In genomic region chr16:4743217-4743897, GRCh38 we compare ENCODE assay signal across 14 cellular contexts. TPM values are rescaled to one million over a fixed set of nuclear protein-coding genes. Genes with fewer than 3 reads are reported as not detected.
DNase-seq lines count a peak whose midpoint lies in the region; ATAC-seq and TF ChIP-seq lines count a peak whose summit lies in the region.
"Had no signal": no experiment of that assay in that cellular context is flagged by ENCODE, and none has a peak within 500 bp of the region (broad histone marks: within the 10 kb centered on the region; RNA-seq: fewer than 3 reads in every experiment).

No MANE protein-coding gene starts in this region.

- no peaks in the 10 kb centered on the region for H3K9me3 ChIP-seq in OCI-LY3 (ENCODE audit: insufficient read depth, low read length)
- no peaks in the 10 kb centered on the region for H3K9me3 ChIP-seq in fibroblast of lung (ENCODE audit: control insufficient read depth, insufficient read depth, low read depth, low read length)
- H3K9me3 ChIP-seq in smooth muscle cell (replicated peaks; ENCODE audit: low read depth) = no peaks in the 10 kb centered on the region

- no peaks in the 10 kb centered on the region for H3K27me3 ChIP-seq in OCI-LY3 (ENCODE audit: low read depth, low read length)
- H3K27me3 ChIP-seq in fibroblast of lung (ENCODE audit: control insufficient read depth, insufficient read depth, low read length) = no peaks in the 10 kb centered on the region
- H3K27me3 ChIP-seq in smooth muscle cell (ENCODE audit: low read depth) = no peaks in the 10 kb centered on the region
- H3K27me3 ChIP-seq: brain microvascular endothelial cell had no signal

- ATAC-seq in activated T-cell treated with anti-CD3 and anti-CD28 coated beads, Interleukin-2, amount 50 U/mL, for 4 hours = peak in 1 of 2 donors; percentile 25
- ATAC-seq in GM18909 (IDR thresholded peaks at IDR 0.05; ENCODE audit: poor library complexity, unreplicated experiment) = no peak

- H3F3A ChIP-seq in smooth muscle cell (ENCODE audit: low read depth) = no peaks in the 10 kb centered on the region

- H3K79me2 ChIP-seq in OCI-LY3 (ENCODE audit: low read length) (no peaks in the 10 kb centered on the region), fibroblast of lung (ENCODE audit: control insufficient read depth, insufficient read depth, low read length) (no peaks in the 10 kb centered on the region), smooth muscle cell (ENCODE audit: low read depth) (no peaks in the 10 kb centered on the region)

- peak overlapping the region; percentile 75; the same call in 1 of the 2 replicates for H3K27ac ChIP-seq in OCI-LY3 (ENCODE audit: low read length)
- no peak overlapping the region for H3K27ac ChIP-seq in fibroblast of lung (ENCODE audit: insufficient read depth, low read length)
- H3K27ac ChIP-seq in smooth muscle cell (ENCODE audit: low read depth) = no peak overlapping the region
- H3K27ac ChIP-seq: brain microvascular endothelial cell had no signal

- H3K36me3 ChIP-seq in OCI-LY3 (replicated peaks; ENCODE audit: low read depth, low read length) (no peaks in the 10 kb centered on the region), fibroblast of lung (ENCODE audit: control insufficient read depth, insufficient read depth, low read length) (no peaks in the 10 kb centered on the region), smooth muscle cell (ENCODE audit: low read depth) (no peaks in the 10 kb centered on the region)
- H3K36me3 ChIP-seq: brain microvascular endothelial cell had no signal

- H3K9me3 Mint-ChIP-seq in activated T-cell treated with anti-CD3 and anti-CD28 coated beads, Interleukin-2, amount 50 U/mL, for 4 hours = no peaks in the 10 kb centered on the region

- DNase-seq in activated T-cell treated with anti-CD3 and anti-CD28 coated beads, Interleukin-2, amount 50 U/mL, for 4 hours = no peak
- no peak for DNase-seq in activated T-cell treated with anti-CD3 and anti-CD28 coated beads for 4 hours
- no peak for DNase-seq in fibroblast of lung (ENCODE audit: low read depth in 2 of 2)
- no peak for DNase-seq in smooth muscle cell (lab: John Stamatoyannopoulos, UW; ENCODE audit: unreplicated experiment)
- no peak for DNase-seq in activated gamma-delta T cell (lab: John Stamatoyannopoulos, UW)
- DNase-seq in COR-L47 (lab: John Stamatoyannopoulos, UW) = no peak
- DNase-seq: activated CD4-positive, alpha-beta T cell treated with anti-CD3 and anti-CD28 coated beads for 48 hours; brain microvascular endothelial cell; NCI-H2029 treated with DMSO at 0.1 percent for 48 hours had no signal

- H3K27me3 Mint-ChIP-seq in activated T-cell treated with anti-CD3 and anti-CD28 coated beads, Interleukin-2, amount 50 U/mL, for 4 hours (ENCODE audit: low read depth) = no peaks in the 10 kb centered on the region

- H3K4me1 Mint-ChIP-seq in activated T-cell treated with anti-CD3 and anti-CD28 coated beads, Interleukin-2, amount 50 U/mL, for 4 hours (ENCODE audit: low read depth) = peaks cover 9% of the 10 kb centered on the region

- no peaks in the 10 kb centered on the region for H3K36me3 Mint-ChIP-seq in activated T-cell treated with anti-CD3 and anti-CD28 coated beads, Interleukin-2, amount 50 U/mL, for 4 hours (ENCODE audit: insufficient read depth)

- WGBS in smooth muscle cell (ENCODE audit: low lambda C conversion rate) = 59% methylated on average over 13 of the region's 14 CpGs

- H3K4me1 ChIP-seq in OCI-LY3 (ENCODE audit: low read length) (peaks cover 37% of the 10 kb centered on the region), fibroblast of lung (ENCODE audit: control insufficient read depth, extremely low read depth, insufficient read depth, low read length) (no peaks in the 10 kb centered on the region), smooth muscle cell (ENCODE audit: low read depth) (no peaks in the 10 kb centered on the region)

- H3K4me2 ChIP-seq in OCI-LY3 (ENCODE audit: low read length) = peak overlapping the region; percentile 93
- H3K4me2 ChIP-seq in fibroblast of lung (ENCODE audit: extremely low read depth, insufficient read depth, low read length) = peak overlapping the region; percentile 10
- H3K4me2 ChIP-seq in smooth muscle cell = peak overlapping the region; percentile 22

- H3K9ac ChIP-seq in OCI-LY3 (ENCODE audit: low read length) (peak overlapping the region; percentile 56), fibroblast of lung (ENCODE audit: insufficient read depth, low read length) (no peak overlapping the region), smooth muscle cell (ENCODE audit: low read depth) (no peak overlapping the region)

- H3K4me3 ChIP-seq in OCI-LY3 (ENCODE audit: low read length) (peak overlapping the region; percentile 75), fibroblast of lung (replicated peaks in 1 of 4; ENCODE audit: control extremely low read depth in 1 of 4, insufficient read depth in 1 of 4, low read depth in 3 of 4, low read length in 4 of 4) (no peak overlapping the region), smooth muscle cell (no peak overlapping the region)

- H4K20me1 ChIP-seq in OCI-LY3 (ENCODE audit: insufficient read depth, low read length) (no peaks in the 10 kb centered on the region), fibroblast of lung (ENCODE audit: control insufficient read depth, extremely low read depth, insufficient read depth, low read length) (no peaks in the 10 kb centered on the region), smooth muscle cell (ENCODE audit: low read depth) (no peaks in the 10 kb centered on the region)

- TF ChIP-seq CTCF in OCI-LY3 (IDR thresholded peaks at IDR 0.05; ENCODE audit: low read depth, low read length) (no peak), fibroblast of lung (conservative IDR thresholded peaks at IDR 0.05 in 1 of 2, IDR thresholded peaks at IDR 0.05 in 1 of 2; ENCODE audit: low read depth in 1 of 2, low read length in 2 of 2) (no peak), smooth muscle cell (IDR thresholded peaks at IDR 0.05; ENCODE audit: borderline replicate concordance, insufficient read depth, poor library complexity, severe bottlenecking) (no peak)

- peak overlapping the region; percentile 58 for H3K4me3 Mint-ChIP-seq in activated T-cell treated with anti-CD3 and anti-CD28 coated beads, Interleukin-2, amount 50 U/mL, for 4 hours

- H2AFZ ChIP-seq in OCI-LY3 (ENCODE audit: low read depth, low read length) (peak overlapping the region; percentile 97), fibroblast of lung (ENCODE audit: low read length) (no peak overlapping the region), smooth muscle cell (ENCODE audit: low read depth) (no peak overlapping the region)

RNA-seq across cellular contexts. Expression of gene DNAAF8, which starts 9.0 kb away (rescaled TPM):
- total RNA-seq in activated T-cell treated with anti-CD3 and anti-CD28 coated beads, Interleukin-2, amount 50 U/mL, for 4 hours = under 1 TPM; 0.16 to 0.47 (median 0.25) TPM
- total RNA-seq in fibroblast of lung (0.26 and 0.50 TPM in 2 replicates), smooth muscle cell (0.22 TPM in 1 of 2 replicates, not detected in the other)
- polyA plus RNA-seq in fibroblast of lung (0.84 and 0.95 TPM in 2 replicates), smooth muscle cell (1.1 and 2.9 TPM in 2 replicates)
- polyA plus RNA-seq in fibroblast of lung (2012) = 0.54 and 0.82 TPM in 2 replicates
- 0.89 and 1.5 TPM in 2 replicates for polyA minus RNA-seq in fibroblast of lung (ENCODE audit: low replicate concordance)

RNA-seq across cellular contexts. Expression of gene ANKS3, which starts 9.3 kb away (rescaled TPM):
- total RNA-seq in activated T-cell treated with anti-CD3 and anti-CD28 coated beads, Interleukin-2, amount 50 U/mL, for 4 hours = 10 to 100 TPM; 19.4 to 24.1 (median 21.8) TPM
- total RNA-seq in fibroblast of lung = 26.2 and 26.3 TPM in 2 replicates
- polyA plus RNA-seq in fibroblast of lung = 8.4 and 11.9 TPM in 2 replicates
- polyA plus RNA-seq in fibroblast of lung (2012) = 10.6 and 11.0 TPM in 2 replicates
- 9.0 and 22.6 TPM in 2 replicates for polyA minus RNA-seq in fibroblast of lung (ENCODE audit: low replicate concordance)
- total RNA-seq in smooth muscle cell = 6.3 and 15.6 TPM in 2 replicates
- 15.3 and 22.5 TPM in 2 replicates for polyA plus RNA-seq in smooth muscle cell

RNA-seq across cellular contexts. Expression of gene ZNF500, which starts 23.6 kb away (rescaled TPM):
- total RNA-seq in activated T-cell treated with anti-CD3 and anti-CD28 coated beads, Interleukin-2, amount 50 U/mL, for 4 hours = 10 to 100 TPM; 10.3 to 12.4 (median 12.2) TPM
- total RNA-seq in fibroblast of lung (6.9 and 7.1 TPM in 2 replicates), smooth muscle cell (4.1 and 5.3 TPM in 2 replicates)
- polyA plus RNA-seq in fibroblast of lung (3.1 TPM in 2 replicates), smooth muscle cell (7.1 and 10.1 TPM in 2 replicates)
- polyA plus RNA-seq in fibroblast of lung (2012) = 4.5 and 5.5 TPM in 2 replicates
- polyA minus RNA-seq in fibroblast of lung (ENCODE audit: low replicate concordance) = 10.2 and 12.0 TPM in 2 replicates

RNA-seq across cellular contexts. Expression of gene SEPTIN12, which starts 44.8 kb away (rescaled TPM):
- not detected for total RNA-seq in activated T-cell treated with anti-CD3 and anti-CD28 coated beads, Interleukin-2, amount 50 U/mL, for 4 hours
- total RNA-seq in fibroblast of lung (not detected in 2 replicates), smooth muscle cell (not detected in 2 replicates)
- polyA plus RNA-seq in fibroblast of lung (not detected in 2 replicates), smooth muscle cell (0.52 TPM in 1 of 2 replicates, not detected in the other)
- not detected in 2 replicates for polyA plus RNA-seq in fibroblast of lung (2012)
- polyA minus RNA-seq in fibroblast of lung (ENCODE audit: low replicate concordance) = 6.4 TPM in 1 of 2 replicates, not detected in the other
- total RNA-seq: fibroblast of villous mesenchyme, lung microvascular endothelial cell, skeletal muscle tissue had no signal

RNA-seq across cellular contexts. Expression of gene NUDT16L1, which starts 50.0 kb away (rescaled TPM):
- total RNA-seq in activated T-cell treated with anti-CD3 and anti-CD28 coated beads, Interleukin-2, amount 50 U/mL, for 4 hours = 10 to 100 TPM; 53.1 to 56.8 (median 54.1) TPM
- total RNA-seq in fibroblast of lung (17.2 and 21.5 TPM in 2 replicates), smooth muscle cell (15.4 and 17.6 TPM in 2 replicates)
- polyA plus RNA-seq in fibroblast of lung (14.0 and 19.7 TPM in 2 replicates), smooth muscle cell (47.6 and 48.3 TPM in 2 replicates)
- 19.7 and 29.1 TPM in 2 replicates for polyA plus RNA-seq in fibroblast of lung (2012)
- 13.1 and 20.3 TPM in 2 replicates for polyA minus RNA-seq in fibroblast of lung (ENCODE audit: low replicate concordance)

Comparison
In these comparisons a context has a peak if more than half of its experiments do, and no peak if none do; other contexts are left out.
1. H3K4me2 ChIP-seq: peak in every context shown above with its lines; median percentile 93 in OCI-LY3; 22 in smooth muscle cell; 10 in fibroblast of lung.